Comparison of ENCODE assay signal across 34 cellular contexts in genomic region chr3:70176224-70176623, GRCh38.
"Had no signal": no experiment of that assay in that cellular context is flagged by ENCODE, and none has a peak within 500 bp of the region (broad histone marks: within the 10 kb centered on the region; RNA-seq: fewer than 3 reads in every experiment).

No MANE protein-coding gene starts in this region.

- DNase-seq: activated effector memory CD4-positive, alpha-beta T cell treated with anti-CD3 and anti-CD28 coated beads, Interleukin-2, amount 50 U/mL, for 16 hours; activated effector memory CD4-positive, alpha-beta T cell treated with Interleukin-2 at 50 U/mL for 16 hours; activated gamma-delta T cell; activated gamma-delta T cell treated with Interleukin-2 at 50 U/mL for 16 hours; activated naive CD4-positive, alpha-beta T cell; activated naive CD4-positive, alpha-beta T cell treated with anti-CD3 and anti-CD28 coated beads for 36 hours; activated naive CD4-positive, alpha-beta T cell treated with anti-CD3 and anti-CD28 coated beads, Interleukin-2, amount 10 ng/mL, durations not matched to agents 7 days and 5 days; activated naive CD4-positive, alpha-beta T cell treated with anti-CD3 and anti-CD28 coated beads, Interleukin-2, amount 50 U/mL, for 16 hours; activated naive CD4-positive, alpha-beta T cell treated with Interleukin-2 at 50 U/mL for 16 hours; activated naive CD8-positive, alpha-beta T cell treated with anti-CD3 and anti-CD28 coated beads for 36 hours; activated naive CD8-positive, alpha-beta T cell treated with anti-CD3 and anti-CD28 coated beads, Interleukin-2, amount 10 ng/mL, durations not matched to agents 7 days and 5 days; activated naive CD8-positive, alpha-beta T cell treated with anti-CD3 and anti-CD28 coated beads, Interleukin-2, amount 50 U/mL, for 24 hours; activated T-cell treated with anti-CD3 and anti-CD28 coated beads, Interleukin-2, amount 50 U/mL, for 1 hour; activated T-cell treated with anti-CD3 and anti-CD28 coated beads, Interleukin-2, amount 50 U/mL, for 24 hours; activated T-cell treated with anti-CD3 and anti-CD28 coated beads, Interleukin-2, amount 50 U/mL, for 4 hours; activated T-cell treated with anti-CD3 and anti-CD28 coated beads, Interleukin-2, amount 50 U/mL, for 48 hours; activated T-cell treated with anti-CD3 and anti-CD28 coated beads, Interleukin-2, amount 50 U/mL, for 72 hours; adrenal gland; amniotic stem cell; amygdala; anterior cingulate cortex; aorta; body of pancreas; brain microvascular endothelial cell; caudate nucleus; central memory CD4-positive, alpha-beta T cell; cerebellar nuclear complex had no signal

- FAIRE-seq: astrocyte, bronchial epithelial cell had no signal

- H3K27ac ChIP-seq: adrenal gland, ascending aorta, body of pancreas, brain microvascular endothelial cell, breast epithelium, cardiac muscle cell had no signal

- H3K36me3 ChIP-seq: adrenal gland, ascending aorta, brain microvascular endothelial cell, breast epithelium, cardiac muscle cell had no signal

- H3K27me3 ChIP-seq: adrenal gland, ascending aorta, body of pancreas, brain microvascular endothelial cell, breast epithelium, cardiac muscle cell had no signal

- H3K4me3 ChIP-seq: adrenal gland, ascending aorta, body of pancreas, breast epithelium, cardiac muscle cell had no signal

- H3K9me3 ChIP-seq: ascending aorta, body of pancreas, breast epithelium had no signal

- H3K4me1 ChIP-seq: adrenal gland, ascending aorta, body of pancreas, breast epithelium had no signal

- ATAC-seq: activated naive CD4-positive, alpha-beta T cell treated with anti-CD3 and anti-CD28 coated beads, Interleukin-2, amount 50 U/mL, for 72 hours; activated naive CD8-positive, alpha-beta T cell treated with anti-CD3 and anti-CD28 coated beads, Interleukin-2, amount 50 U/mL, for 24 hours; activated T-cell treated with anti-CD3 and anti-CD28 coated beads, Interleukin-2, amount 50 U/mL, for 4 hours; activated T-cell treated with anti-CD3 and anti-CD28 coated beads, Interleukin-2, amount 50 U/mL, for 72 hours; activated T-helper 17 cell treated with anti-CD3 and anti-CD28 coated beads, Interleukin-2, amount 50 U/mL, for 72 hours; body of pancreas had no signal
